1 cellular context compared by ENCODE assay signal in the genomic region with DNA sequence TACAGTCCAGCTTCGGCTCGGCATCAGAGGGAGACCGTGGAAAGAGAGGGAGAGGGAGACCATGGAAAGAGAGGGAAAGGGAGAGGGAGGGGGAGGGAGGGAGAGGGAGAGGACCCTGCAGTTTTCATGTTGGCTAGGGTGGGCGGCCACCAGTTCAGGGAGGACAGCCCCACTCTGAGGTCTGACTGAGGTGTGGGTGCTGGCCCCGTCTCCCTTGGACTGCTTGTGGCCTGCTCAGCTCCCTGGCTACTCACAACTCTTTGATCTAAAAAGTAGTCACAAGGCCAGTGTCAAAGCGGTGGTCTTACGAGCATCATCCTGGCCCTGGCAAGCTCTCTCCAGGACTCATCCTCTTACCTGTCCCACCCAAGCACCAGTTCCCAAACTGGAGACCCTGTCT.
TF ChIP-seq lines count a peak whose summit lies in the region.

No MANE protein-coding gene starts in this region.

TF ChIP-seq in HepG2, 621 proteins besides CTCF, POLR2A, EP300 and RAD21:
- TF ChIP-seq PLRG1 (conservative IDR thresholded peaks at IDR 0.05) (no peak), ZNF34 (CRISPR knock-in tag; IDR thresholded peaks at IDR 0.05; ENCODE audit: borderline replicate concordance) (no peak)
